3 cellular contexts compared by ENCODE assay signal in the genomic region with DNA sequence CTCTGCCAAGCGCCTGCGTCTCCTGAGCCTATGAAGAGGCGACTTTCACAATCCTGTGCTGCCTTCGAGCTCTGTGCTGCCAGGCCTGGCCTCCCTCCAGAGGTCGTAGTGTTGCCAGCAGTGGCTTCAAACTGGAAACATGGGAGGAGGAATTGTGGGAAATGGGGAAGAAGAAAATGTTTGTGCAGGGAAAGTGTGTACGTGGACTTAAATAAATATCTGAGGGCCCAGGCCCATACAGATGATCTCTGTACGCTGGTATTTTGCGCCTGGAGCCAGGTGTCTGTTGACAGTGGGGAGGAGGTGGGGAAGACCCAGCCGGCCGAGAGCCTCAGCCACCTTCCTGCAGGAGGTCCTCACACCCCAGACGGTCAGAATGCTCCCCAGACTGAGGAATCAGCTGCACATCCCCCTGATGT.
TF ChIP-seq lines count a peak whose summit lies in the region.

No MANE protein-coding gene starts in this region.

TF ChIP-seq in SK-N-SH, 30 proteins besides CTCF, POLR2A, EP300 and RAD21:
- TF ChIP-seq TCF12 (IDR thresholded peaks at IDR 0.05) (no peak), TEAD4 (IDR thresholded peaks at IDR 0.05; ENCODE audit: borderline replicate concordance, insufficient read depth) (no peak), GATA2 (CRISPR knock-in tag; IDR thresholded peaks at IDR 0.05) (no peak), MXI1 (IDR thresholded peaks at IDR 0.05; ENCODE audit: low read depth, low read length) (no peak), SMC3 (IDR thresholded peaks at IDR 0.05; ENCODE audit: low read depth, low read length) (no peak), FOXJ3 (CRISPR knock-in tag; IDR thresholded peaks at IDR 0.05) (no peak), FOXM1 (IDR thresholded peaks at IDR 0.05; ENCODE audit: low read depth) (no peak), YY1 (IDR thresholded peaks at IDR 0.05; ENCODE audit: low read depth) (no peak)

TF ChIP-seq in SK-N-SH treated with all-trans-retinoic acid at 6 μM for 48 hours, 23 proteins besides CTCF, POLR2A, EP300 and RAD21 (continued from another document):
- no peak for TF ChIP-seq ZFP30 (CRISPR knock-in tag; IDR thresholded peaks at IDR 0.05)

TF ChIP-seq in GM12878, 131 proteins besides CTCF, POLR2A, EP300 and RAD21:
- TF ChIP-seq TCF3 (IDR thresholded peaks at IDR 0.05; ENCODE audit: borderline replicate concordance, insufficient read depth, low read depth, low read length) (no peak), SIX5 (IDR thresholded peaks at IDR 0.05; ENCODE audit: low read depth, low read length, severe bottlenecking) (no peak), HCFC1 (IDR thresholded peaks at IDR 0.05; ENCODE audit: low read length) (no peak), ZSCAN29 (IDR thresholded peaks at IDR 0.05) (no peak), HDGF (IDR thresholded peaks at IDR 0.05) (no peak), CHD1 (IDR thresholded peaks at IDR 0.05; ENCODE audit: low read depth, low read length) (no peak), CBFB (IDR thresholded peaks at IDR 0.05; ENCODE audit: low read depth) (no peak), TCF12 (IDR thresholded peaks at IDR 0.05; ENCODE audit: low read depth, low read length) (no peak), SMARCA5 (IDR thresholded peaks at IDR 0.05) (no peak), SPI1 (IDR thresholded peaks at IDR 0.05; ENCODE audit: borderline replicate concordance, insufficient read depth, low read depth, low read length) (no peak), FOXK2 (IDR thresholded peaks at IDR 0.05) (no peak), CHD4 (IDR thresholded peaks at IDR 0.05) (no peak), TCF7 (IDR thresholded peaks at IDR 0.05; ENCODE audit: borderline replicate concordance) (no peak), RCOR1 (conservative IDR thresholded peaks at IDR 0.05; ENCODE audit: low read depth, low read length) (no peak)
- TF ChIP-seq, protein P1, sequence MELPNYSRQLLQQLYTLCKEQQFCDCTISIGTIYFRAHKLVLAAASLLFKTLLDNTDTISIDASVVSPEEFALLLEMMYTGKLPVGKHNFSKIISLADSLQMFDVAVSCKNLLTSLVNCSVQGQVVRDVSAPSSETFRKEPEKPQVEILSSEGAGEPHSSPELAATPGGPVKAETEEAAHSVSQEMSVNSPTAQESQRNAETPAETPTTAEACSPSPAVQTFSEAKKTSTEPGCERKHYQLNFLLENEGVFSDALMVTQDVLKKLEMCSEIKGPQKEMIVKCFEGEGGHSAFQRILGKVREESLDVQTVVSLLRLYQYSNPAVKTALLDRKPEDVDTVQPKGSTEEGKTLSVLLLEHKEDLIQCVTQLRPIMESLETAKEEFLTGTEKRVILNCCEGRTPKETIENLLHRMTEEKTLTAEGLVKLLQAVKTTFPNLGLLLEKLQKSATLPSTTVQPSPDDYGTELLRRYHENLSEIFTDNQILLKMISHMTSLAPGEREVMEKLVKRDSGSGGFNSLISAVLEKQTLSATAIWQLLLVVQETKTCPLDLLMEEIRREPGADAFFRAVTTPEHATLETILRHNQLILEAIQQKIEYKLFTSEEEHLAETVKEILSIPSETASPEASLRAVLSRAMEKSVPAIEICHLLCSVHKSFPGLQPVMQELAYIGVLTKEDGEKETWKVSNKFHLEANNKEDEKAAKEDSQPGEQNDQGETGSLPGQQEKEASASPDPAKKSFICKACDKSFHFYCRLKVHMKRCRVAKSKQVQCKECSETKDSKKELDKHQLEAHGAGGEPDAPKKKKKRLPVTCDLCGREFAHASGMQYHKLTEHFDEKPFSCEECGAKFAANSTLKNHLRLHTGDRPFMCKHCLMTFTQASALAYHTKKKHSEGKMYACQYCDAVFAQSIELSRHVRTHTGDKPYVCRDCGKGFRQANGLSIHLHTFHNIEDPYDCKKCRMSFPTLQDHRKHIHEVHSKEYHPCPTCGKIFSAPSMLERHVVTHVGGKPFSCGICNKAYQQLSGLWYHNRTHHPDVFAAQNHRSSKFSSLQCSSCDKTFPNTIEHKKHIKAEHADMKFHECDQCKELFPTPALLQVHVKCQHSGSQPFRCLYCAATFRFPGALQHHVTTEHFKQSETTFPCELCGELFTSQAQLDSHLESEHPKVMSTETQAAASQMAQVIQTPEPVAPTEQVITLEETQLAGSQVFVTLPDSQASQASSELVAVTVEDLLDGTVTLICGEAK (IDR thresholded peaks at IDR 0.05; ENCODE audit: borderline replicate concordance), result no peak
- TF ChIP-seq, protein P2, sequence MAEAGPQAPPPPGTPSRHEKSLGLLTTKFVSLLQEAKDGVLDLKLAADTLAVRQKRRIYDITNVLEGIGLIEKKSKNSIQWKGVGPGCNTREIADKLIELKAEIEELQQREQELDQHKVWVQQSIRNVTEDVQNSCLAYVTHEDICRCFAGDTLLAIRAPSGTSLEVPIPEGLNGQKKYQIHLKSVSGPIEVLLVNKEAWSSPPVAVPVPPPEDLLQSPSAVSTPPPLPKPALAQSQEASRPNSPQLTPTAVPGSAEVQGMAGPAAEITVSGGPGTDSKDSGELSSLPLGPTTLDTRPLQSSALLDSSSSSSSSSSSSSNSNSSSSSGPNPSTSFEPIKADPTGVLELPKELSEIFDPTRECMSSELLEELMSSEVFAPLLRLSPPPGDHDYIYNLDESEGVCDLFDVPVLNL (IDR thresholded peaks at IDR 0.05; ENCODE audit: low read depth, low read length), result no peak
- TF ChIP-seq, protein P3, sequence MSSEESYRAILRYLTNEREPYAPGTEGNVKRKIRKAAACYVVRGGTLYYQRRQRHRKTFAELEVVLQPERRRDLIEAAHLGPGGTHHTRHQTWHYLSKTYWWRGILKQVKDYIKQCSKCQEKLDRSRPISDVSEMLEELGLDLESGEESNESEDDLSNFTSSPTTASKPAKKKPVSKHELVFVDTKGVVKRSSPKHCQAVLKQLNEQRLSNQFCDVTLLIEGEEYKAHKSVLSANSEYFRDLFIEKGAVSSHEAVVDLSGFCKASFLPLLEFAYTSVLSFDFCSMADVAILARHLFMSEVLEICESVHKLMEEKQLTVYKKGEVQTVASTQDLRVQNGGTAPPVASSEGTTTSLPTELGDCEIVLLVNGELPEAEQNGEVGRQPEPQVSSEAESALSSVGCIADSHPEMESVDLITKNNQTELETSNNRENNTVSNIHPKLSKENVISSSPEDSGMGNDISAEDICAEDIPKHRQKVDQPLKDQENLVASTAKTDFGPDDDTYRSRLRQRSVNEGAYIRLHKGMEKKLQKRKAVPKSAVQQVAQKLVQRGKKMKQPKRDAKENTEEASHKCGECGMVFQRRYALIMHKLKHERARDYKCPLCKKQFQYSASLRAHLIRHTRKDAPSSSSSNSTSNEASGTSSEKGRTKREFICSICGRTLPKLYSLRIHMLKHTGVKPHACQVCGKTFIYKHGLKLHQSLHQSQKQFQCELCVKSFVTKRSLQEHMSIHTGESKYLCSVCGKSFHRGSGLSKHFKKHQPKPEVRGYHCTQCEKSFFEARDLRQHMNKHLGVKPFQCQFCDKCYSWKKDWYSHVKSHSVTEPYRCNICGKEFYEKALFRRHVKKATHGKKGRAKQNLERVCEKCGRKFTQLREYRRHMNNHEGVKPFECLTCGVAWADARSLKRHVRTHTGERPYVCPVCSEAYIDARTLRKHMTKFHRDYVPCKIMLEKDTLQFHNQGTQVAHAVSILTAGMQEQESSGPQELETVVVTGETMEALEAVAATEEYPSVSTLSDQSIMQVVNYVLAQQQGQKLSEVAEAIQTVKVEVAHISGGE (CRISPR knock-in tag; IDR thresholded peaks at IDR 0.05), result no peak
- TF ChIP-seq, protein P4, sequence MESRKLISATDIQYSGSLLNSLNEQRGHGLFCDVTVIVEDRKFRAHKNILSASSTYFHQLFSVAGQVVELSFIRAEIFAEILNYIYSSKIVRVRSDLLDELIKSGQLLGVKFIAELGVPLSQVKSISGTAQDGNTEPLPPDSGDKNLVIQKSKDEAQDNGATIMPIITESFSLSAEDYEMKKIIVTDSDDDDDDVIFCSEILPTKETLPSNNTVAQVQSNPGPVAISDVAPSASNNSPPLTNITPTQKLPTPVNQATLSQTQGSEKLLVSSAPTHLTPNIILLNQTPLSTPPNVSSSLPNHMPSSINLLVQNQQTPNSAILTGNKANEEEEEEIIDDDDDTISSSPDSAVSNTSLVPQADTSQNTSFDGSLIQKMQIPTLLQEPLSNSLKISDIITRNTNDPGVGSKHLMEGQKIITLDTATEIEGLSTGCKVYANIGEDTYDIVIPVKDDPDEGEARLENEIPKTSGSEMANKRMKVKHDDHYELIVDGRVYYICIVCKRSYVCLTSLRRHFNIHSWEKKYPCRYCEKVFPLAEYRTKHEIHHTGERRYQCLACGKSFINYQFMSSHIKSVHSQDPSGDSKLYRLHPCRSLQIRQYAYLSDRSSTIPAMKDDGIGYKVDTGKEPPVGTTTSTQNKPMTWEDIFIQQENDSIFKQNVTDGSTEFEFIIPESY (IDR thresholded peaks at IDR 0.05), result no peak
- TF ChIP-seq, protein P5, sequence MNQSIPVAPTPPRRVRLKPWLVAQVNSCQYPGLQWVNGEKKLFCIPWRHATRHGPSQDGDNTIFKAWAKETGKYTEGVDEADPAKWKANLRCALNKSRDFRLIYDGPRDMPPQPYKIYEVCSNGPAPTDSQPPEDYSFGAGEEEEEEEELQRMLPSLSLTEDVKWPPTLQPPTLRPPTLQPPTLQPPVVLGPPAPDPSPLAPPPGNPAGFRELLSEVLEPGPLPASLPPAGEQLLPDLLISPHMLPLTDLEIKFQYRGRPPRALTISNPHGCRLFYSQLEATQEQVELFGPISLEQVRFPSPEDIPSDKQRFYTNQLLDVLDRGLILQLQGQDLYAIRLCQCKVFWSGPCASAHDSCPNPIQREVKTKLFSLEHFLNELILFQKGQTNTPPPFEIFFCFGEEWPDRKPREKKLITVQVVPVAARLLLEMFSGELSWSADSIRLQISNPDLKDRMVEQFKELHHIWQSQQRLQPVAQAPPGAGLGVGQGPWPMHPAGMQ (IDR thresholded peaks at IDR 0.05; ENCODE audit: borderline replicate concordance), result no peak
TF ChIP-seq in GM12878: peak in this region for 0.
